In genomic region chr4:108369035-108369655, GRCh38 we compare ENCODE assay signal across 24 cellular contexts.
"Had no signal": no experiment of that assay in that cellular context is flagged by ENCODE, and none has a peak within 500 bp of the region (broad histone marks: within the 10 kb centered on the region; RNA-seq: fewer than 3 reads in every experiment).

No MANE protein-coding gene starts in this region.

- H3K4me1 ChIP-seq: adrenal gland, foreskin keratinocyte, heart right ventricle, right lobe of liver had no signal

- H3K27ac Mint-ChIP-seq: activated naive CD4-positive, alpha-beta T cell treated with anti-CD3 and anti-CD28 coated beads for 36 hours; activated T-helper 1 cell treated with anti-CD3 and anti-CD28 coated beads, Interleukin-12 subunit alpha, Interleukin-12 subunit beta, Interleukin-2, Interleukin-4 antibody, amounts not matched to agents 30 ng/mL and 10 ng/mL and 1 ng/mL, durations not matched to agents 14 hours and 24 hours and 36 hours; mesothelial cell of epicardium; nephron; WTC11 had no signal

- H3K9me3 ChIP-seq: adrenal gland, heart right ventricle, neutrophil, right lobe of liver, SK-N-SH, thoracic aorta had no signal

- H3K9me3 Mint-ChIP-seq: activated naive CD4-positive, alpha-beta T cell treated with anti-CD3 and anti-CD28 coated beads for 36 hours; activated T-helper 1 cell treated with anti-CD3 and anti-CD28 coated beads, Interleukin-12 subunit alpha, Interleukin-12 subunit beta, Interleukin-2, Interleukin-4 antibody, amounts not matched to agents 30 ng/mL and 10 ng/mL and 1 ng/mL, durations not matched to agents 14 hours and 24 hours and 36 hours; mesothelial cell of epicardium; nephron; T-helper 1 cell treated with Interleukin-12 subunit alpha and Interleukin-12 subunit beta and Interleukin-4 antibody, amounts not matched to agents 30 μg/mL and 1 μg/mL, for 36 hours; WTC11 had no signal

- ATAC-seq: foreskin keratinocyte, heart right ventricle, right lobe of liver, WTC11 had no signal

- H3K27me3 ChIP-seq: adrenal gland, neutrophil, right lobe of liver had no signal

- H3K4me3 Mint-ChIP-seq: activated T-helper 1 cell treated with anti-CD3 and anti-CD28 coated beads, Interleukin-12 subunit alpha, Interleukin-12 subunit beta, Interleukin-2, Interleukin-4 antibody, amounts not matched to agents 30 ng/mL and 10 ng/mL and 1 ng/mL, durations not matched to agents 14 hours and 24 hours and 36 hours; mesothelial cell of epicardium; nephron; WTC11 had no signal

- DNase-seq: activated CD4-positive, alpha-beta T cell treated with anti-CD3 and anti-CD28 coated beads for 1 hour; activated CD4-positive, alpha-beta T cell treated with anti-CD3 and anti-CD28 coated beads, Interleukin-2, amount 50 U/mL, for 1 hour; activated effector memory CD4-positive, alpha-beta T cell treated with anti-CD3 and anti-CD28 coated beads, Interleukin-2, amount 50 U/mL, for 16 hours; activated naive CD4-positive, alpha-beta T cell treated with anti-CD3 and anti-CD28 coated beads for 36 hours; activated T-cell treated with anti-CD3 and anti-CD28 coated beads for 4 hours; adrenal gland; aorta; brain microvascular endothelial cell; cortex of kidney; foreskin keratinocyte; heart right ventricle; right lobe of liver; SK-N-SH; stimulated activated CD4-positive, alpha-beta T cell treated with anti-CD3 and anti-CD28 coated beads, Interleukin-2, amount 100 ng/mL, for 48 hours; stimulated activated naive CD4-positive, alpha-beta T cell treated with Interleukin-2 at 50 U/mL for 16 hours; SW 1271; trophoblast cell had no signal

- H3K36me3 ChIP-seq: adrenal gland, brain microvascular endothelial cell, heart right ventricle, neutrophil, right lobe of liver, thoracic aorta had no signal

- H3K4me3 ChIP-seq: adrenal gland, heart right ventricle, right lobe of liver, thoracic aorta had no signal

- H3K36me3 Mint-ChIP-seq: mesothelial cell of epicardium, WTC11 had no signal

- H3K27ac ChIP-seq: adrenal gland, brain microvascular endothelial cell, foreskin keratinocyte, heart right ventricle, neutrophil, right lobe of liver, thoracic aorta had no signal
